In genomic region chr17:1830288-1830687, GRCh38 we compare ENCODE assay signal across 1 cellular context.
TF ChIP-seq lines count a peak whose summit lies in the region.

No MANE protein-coding gene starts in this region.

TF ChIP-seq in A549, 52 proteins besides CTCF, POLR2A, EP300 and RAD21 (continued from another document):
- TF ChIP-seq REST (IDR thresholded peaks at IDR 0.05), result no peak
- no peak for TF ChIP-seq NFE2L2 (conservative IDR thresholded peaks at IDR 0.05; ENCODE audit: low read length)
- no peak for TF ChIP-seq EHF (CRISPR knock-in tag; IDR thresholded peaks at IDR 0.05)
- TF ChIP-seq PBX3 (IDR thresholded peaks at IDR 0.05), result no peak
- no peak for TF ChIP-seq TP53 (CRISPR knock-in tag; IDR thresholded peaks at IDR 0.05)
